Comparison of ENCODE assay signal across 17 cellular contexts in the genomic region with DNA sequence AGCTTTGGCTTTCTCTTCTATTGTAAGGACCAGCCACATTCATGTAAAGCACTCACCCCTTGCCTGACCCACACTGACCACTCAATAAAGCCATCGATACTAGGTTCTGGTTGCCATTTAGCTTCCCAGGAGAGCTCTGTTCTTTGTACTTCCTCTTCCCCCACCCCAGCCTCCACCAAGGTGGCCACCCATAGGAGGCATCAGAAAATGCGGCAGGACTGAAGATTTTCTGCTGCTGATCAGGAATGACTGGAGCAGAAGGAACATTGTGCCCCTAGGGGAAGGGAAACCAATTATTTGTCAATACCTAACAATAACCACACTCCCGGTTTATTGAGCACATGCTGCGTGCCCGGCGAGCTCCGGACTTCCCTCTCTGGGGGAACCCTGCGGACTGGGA. TPM values are rescaled to one million over a fixed set of nuclear protein-coding genes. Genes with fewer than 3 reads are reported as not detected.
A peak's percentile ranks its signal among the peaks of the same experiment; 100 is the strongest.
DNase-seq lines count a peak whose midpoint lies in the region; ATAC-seq and TF ChIP-seq lines count a peak whose summit lies in the region.
"Had no signal": no experiment of that assay in that cellular context is flagged by ENCODE, and none has a peak within 500 bp of the region (broad histone marks: within the 10 kb centered on the region; RNA-seq: fewer than 3 reads in every experiment).

No MANE protein-coding gene starts in this region.

- no peaks in the 10 kb centered on the region for H3K9me3 Mint-ChIP-seq in activated T-helper 1 cell treated with anti-CD3 and anti-CD28 coated beads, Interleukin-12 subunit alpha, Interleukin-12 subunit beta, Interleukin-2, Interleukin-4 antibody, amounts not matched to agents 30 ng/mL and 10 ng/mL and 1 ng/mL, durations not matched to agents 14 hours and 24 hours and 36 hours
- peaks cover 0 to 2% (median 0%) of the 10 kb centered on the region in 11 donors for H3K9me3 Mint-ChIP-seq in naive thymus-derived CD4-positive, alpha-beta T cell

- H3K4me1 ChIP-seq in naive thymus-derived CD4-positive, alpha-beta T cell (ENCODE audit: control insufficient read depth in 2 of 2, insufficient read depth in 2 of 2, low read length in 2 of 2): peaks cover 26 to 30% of the 10 kb centered on the region in 2 donors
- no peaks in the 10 kb centered on the region for H3K4me1 ChIP-seq in foreskin keratinocyte

- POLR2A ChIA-PET in naive thymus-derived CD4-positive, alpha-beta T cell (lab: Charles Lee): interaction anchor here (1.7 to 2.2 kb wide), 2 partner anchors 12 to 120 kb away, joined by 6 to 7 read pairs; partner anchors contain the start of gene TMEM35B

- H3K9me3 ChIP-seq in naive thymus-derived CD4-positive, alpha-beta T cell (ENCODE audit: control insufficient read depth in 2 of 3, low read length in 3 of 3): no peaks in the 10 kb centered on the region
- H3K9me3 ChIP-seq: psoas muscle had no signal

- peak overlapping the region; percentile 74 for H3K4me3 Mint-ChIP-seq in activated T-helper 1 cell treated with anti-CD3 and anti-CD28 coated beads, Interleukin-12 subunit alpha, Interleukin-12 subunit beta, Interleukin-2, Interleukin-4 antibody, amounts not matched to agents 30 ng/mL and 10 ng/mL and 1 ng/mL, durations not matched to agents 14 hours and 24 hours and 36 hours
- H3K4me3 Mint-ChIP-seq in naive thymus-derived CD4-positive, alpha-beta T cell: peak overlapping the region; percentile 63 to 88 (median 80)

- H3K27ac Mint-ChIP-seq in activated T-helper 1 cell treated with anti-CD3 and anti-CD28 coated beads, Interleukin-12 subunit alpha, Interleukin-12 subunit beta, Interleukin-2, Interleukin-4 antibody, amounts not matched to agents 30 ng/mL and 10 ng/mL and 1 ng/mL, durations not matched to agents 14 hours and 24 hours and 36 hours: peak overlapping the region; percentile 81
- peak overlapping the region; percentile 21 to 94 (median 85) for H3K27ac Mint-ChIP-seq in naive thymus-derived CD4-positive, alpha-beta T cell

- H3K4me1 Mint-ChIP-seq in activated T-helper 1 cell treated with anti-CD3 and anti-CD28 coated beads, Interleukin-12 subunit alpha, Interleukin-12 subunit beta, Interleukin-2, Interleukin-4 antibody, amounts not matched to agents 30 ng/mL and 10 ng/mL and 1 ng/mL, durations not matched to agents 14 hours and 24 hours and 36 hours (ENCODE audit: low read depth): peaks cover 43% of the 10 kb centered on the region
- peaks cover 29 to 59% (median 48%) of the 10 kb centered on the region in 7 donors for H3K4me1 Mint-ChIP-seq in naive thymus-derived CD4-positive, alpha-beta T cell

- TF ChIP-seq CTCF in GM12872 (IDR thresholded peaks at IDR 0.05; ENCODE audit: insufficient read depth, low read depth, low read length): 0 out of 3 replicates have a peak, but pooled peaks have one; percentile 4
- no peak for TF ChIP-seq CTCF in foreskin keratinocyte (conservative IDR thresholded peaks at IDR 0.05)

- intact Hi-C loops in activated T-helper 1 cell treated with anti-CD3 and anti-CD28 coated beads, Interleukin-12 subunit alpha, Interleukin-12 subunit beta, Interleukin-2, Interleukin-4 antibody, amounts not matched to agents 30 ng/mL and 10 ng/mL and 1 ng/mL, durations not matched to agents 14 hours and 24 hours and 36 hours (cut with micrococcal nuclease): no loop called here
- intact Hi-C loops in naive thymus-derived CD4-positive, alpha-beta T cell (cut with micrococcal nuclease): no loop called here

- no peak overlapping the region for H3K4me3 ChIP-seq in naive thymus-derived CD4-positive, alpha-beta T cell (ENCODE audit: low read length)
- H3K4me3 ChIP-seq: hepatocyte had no signal

- no peaks in the 10 kb centered on the region for H3K36me3 ChIP-seq in naive thymus-derived CD4-positive, alpha-beta T cell (ENCODE audit: control insufficient read depth in 2 of 3, insufficient read depth in 3 of 3, low read length in 3 of 3)

- CTCF ChIA-PET in naive thymus-derived CD4-positive, alpha-beta T cell (lab: Charles Lee): interaction anchor here (0.5 to 4.4 kb wide), 3 partner anchors 10 to 714 kb away, joined by 3 to 50 read pairs (median 4); no protein-coding TSS in a partner anchor

- peaks cover 9% of the 10 kb centered on the region for H3K27me3 Mint-ChIP-seq in activated T-helper 1 cell treated with anti-CD3 and anti-CD28 coated beads, Interleukin-12 subunit alpha, Interleukin-12 subunit beta, Interleukin-2, Interleukin-4 antibody, amounts not matched to agents 30 ng/mL and 10 ng/mL and 1 ng/mL, durations not matched to agents 14 hours and 24 hours and 36 hours (ENCODE audit: insufficient read depth)
- H3K27me3 Mint-ChIP-seq in naive thymus-derived CD4-positive, alpha-beta T cell: peaks cover 0 to 3% (median 0%) of the 10 kb centered on the region in 5 donors

- no peak for ATAC-seq in naive thymus-derived CD4-positive, alpha-beta T cell
- no peak for ATAC-seq in foreskin keratinocyte
- ATAC-seq in HG03108 (IDR thresholded peaks at IDR 0.05; ENCODE audit: unreplicated experiment): no peak

- H3K36me3 Mint-ChIP-seq in activated T-helper 1 cell treated with anti-CD3 and anti-CD28 coated beads, Interleukin-12 subunit alpha, Interleukin-12 subunit beta, Interleukin-2, Interleukin-4 antibody, amounts not matched to agents 30 ng/mL and 10 ng/mL and 1 ng/mL, durations not matched to agents 14 hours and 24 hours and 36 hours (ENCODE audit: low read depth): peaks cover 2% of the 10 kb centered on the region
- peaks cover 0 to 2% (median 0%) of the 10 kb centered on the region in 5 donors for H3K36me3 Mint-ChIP-seq in naive thymus-derived CD4-positive, alpha-beta T cell

- DNase-seq in DMS53 (lab: John Stamatoyannopoulos, UW) (peak; percentile 20), DMS53 treated with DMSO at 0.1 percent for 48 hours (lab: John Stamatoyannopoulos, UW; ENCODE audit: unreplicated experiment) (no peak), foreskin keratinocyte (no peak), NCI-H2107 (lab: John Stamatoyannopoulos, UW) (no peak)
- no peak for DNase-seq in activated T-helper 1 cell treated with anti-CD3 and anti-CD28 coated beads, Interleukin-12 subunit alpha, Interleukin-12 subunit beta, Interleukin-2, Interleukin-4 antibody, amounts not matched to agents 30 ng/mL and 10 ng/mL and 1 ng/mL, durations not matched to agents 14 hours and 24 hours and 36 hours (ENCODE audit: low spot score)
- DNase-seq in naive thymus-derived CD4-positive, alpha-beta T cell: no peak
- DNase-seq: dorsolateral prefrontal cortex; HCEC 1CT; IMR-90; kidney glomerular epithelial cell; NCI-H226; psoas muscle; stimulated activated CD4-positive, alpha-beta T cell treated with anti-CD3 and anti-CD28 coated beads, Interleukin-15, amount 100 ng/mL, for 24 hours had no signal

- no peaks in the 10 kb centered on the region for H3K27me3 ChIP-seq in naive thymus-derived CD4-positive, alpha-beta T cell (ENCODE audit: control insufficient read depth in 2 of 2, insufficient read depth in 2 of 2, low read length in 2 of 2)
- peaks cover 14% of the 10 kb centered on the region for H3K27me3 ChIP-seq in foreskin keratinocyte
- H3K27me3 ChIP-seq: dorsolateral prefrontal cortex had no signal

- H3K27ac ChIP-seq in naive thymus-derived CD4-positive, alpha-beta T cell (ENCODE audit: low read depth, low read length): peak overlapping the region; percentile 83
- no peak overlapping the region for H3K27ac ChIP-seq in foreskin keratinocyte
- H3K27ac ChIP-seq: 22Rv1, hepatocyte, psoas muscle had no signal

RNA-seq across cellular contexts. Expression of gene SMIM12, which starts 5.2 kb away (rescaled TPM):
- 62.4 and 66.2 TPM in 2 replicates for total RNA-seq in activated T-helper 1 cell treated with anti-CD3 and anti-CD28 coated beads, Interleukin-12 subunit alpha, Interleukin-12 subunit beta, Interleukin-2, Interleukin-4 antibody, amounts not matched to agents 30 ng/mL and 10 ng/mL and 1 ng/mL, durations not matched to agents 14 hours and 24 hours and 36 hours
- 10 to 100 TPM; 29.1 to 46.4 (median 38.2) TPM for total RNA-seq in naive thymus-derived CD4-positive, alpha-beta T cell
- 10 to 100 TPM; 60.9 to 74.3 TPM for polyA plus RNA-seq in naive thymus-derived CD4-positive, alpha-beta T cell
- 50.2 and 58.4 TPM in 2 replicates for total RNA-seq in foreskin keratinocyte
- polyA plus RNA-seq in foreskin keratinocyte: 62.6 and 71.3 TPM in 2 replicates
